In genomic region chr7:11988186-11988585, GRCh38 we compare ENCODE assay signal across 17 cellular contexts.
DNase-seq lines count a peak whose midpoint lies in the region; ATAC-seq, FAIRE-seq and TF ChIP-seq lines count a peak whose summit lies in the region.
"Had no signal": no experiment of that assay in that cellular context is flagged by ENCODE, and none has a peak within 500 bp of the region (broad histone marks: within the 10 kb centered on the region; RNA-seq: fewer than 3 reads in every experiment).

No MANE protein-coding gene starts in this region.

- no peaks in the 10 kb centered on the region for H3K27me3 ChIP-seq in SK-N-SH (ENCODE audit: insufficient read depth)
- no peaks in the 10 kb centered on the region for H3K27me3 ChIP-seq in right atrium auricular region
- H3K27me3 ChIP-seq: Peyer's patch had no signal

- no peaks in the 10 kb centered on the region for H3F3A ChIP-seq in SK-N-SH (replicated peaks; ENCODE audit: insufficient read depth)

- H4K20me1 ChIP-seq in SK-N-SH (ENCODE audit: insufficient read depth): no peaks in the 10 kb centered on the region

- no peak for TF ChIP-seq RAD21 in SK-N-SH (IDR thresholded peaks at IDR 0.05; ENCODE audit: low read length)

- no peak overlapping the region for H3K27ac ChIP-seq in SK-N-SH (ENCODE audit: low read depth in 2 of 2, low read length in 1 of 2)
- no peak overlapping the region for H3K27ac ChIP-seq in right atrium auricular region
- H3K27ac ChIP-seq: Peyer's patch had no signal

- no peak for TF ChIP-seq CTCF in SK-N-SH (IDR thresholded peaks at IDR 0.05)
- TF ChIP-seq CTCF in right atrium auricular region (IDR thresholded peaks at IDR 0.05): no peak

- H3K4me1 ChIP-seq in SK-N-SH (ENCODE audit: control insufficient read depth in 1 of 2, insufficient read depth in 2 of 2, low read depth in 1 of 2, low read length in 1 of 2) (no peaks in the 10 kb centered on the region), right atrium auricular region (no peaks in the 10 kb centered on the region)
- H3K4me1 ChIP-seq: Peyer's patch had no signal

- H3K9ac ChIP-seq in SK-N-SH: no peak overlapping the region

- no peak for ATAC-seq in SK-N-SH treated with all-trans-retinoic acid at 6 μM for 48 hours
- ATAC-seq: Right ventricle myocardium inferior, T-helper 17 cell had no signal

- H3K9me3 ChIP-seq in SK-N-SH: peaks cover 4% of the 10 kb centered on the region; the same call in 1 of the 2 replicates
- peaks cover 4 to 10% of the 10 kb centered on the region in 2 donors for H3K9me3 ChIP-seq in right atrium auricular region
- H3K9me3 ChIP-seq: Peyer's patch had no signal

- no peak overlapping the region for H3K4me3 ChIP-seq in SK-N-SH (ENCODE audit: low read depth in 2 of 2, low read length in 1 of 2)
- no peak overlapping the region for H3K4me3 ChIP-seq in right atrium auricular region
- H3K4me3 ChIP-seq: Peyer's patch had no signal

- 0 out of 2 replicates have a peak, but pooled peaks cover 4% of the 10 kb centered on the region for H3K9me2 ChIP-seq in SK-N-SH

- 16% methylated on average over 1 of the region's 1 CpG for WGBS in SK-N-SH (ENCODE audit: low lambda C conversion rate)

- DNase-seq in SK-N-SH: no peak
- DNase-seq in NCI-H510A (lab: John Stamatoyannopoulos, UW): peak; percentile 7
- DNase-seq in right atrium auricular region (ENCODE audit: low spot score): no peak
- no peak for DNase-seq in activated naive CD4-positive, alpha-beta T cell treated with Interleukin-2 at 50 U/mL for 16 hours
- no peak for DNase-seq in ACHN
- DNase-seq: COR-L47, DMS79, H9, Kasumi-1, NCI-H1930, NCI-H2227 treated with DMSO at 0.1 percent for 48 hours, NCI-H82, Peyer's patch, T-helper 17 cell had no signal

- 0 out of 2 replicates have a peak overlapping the region, but pooled peaks have one; percentile 17 for H2AFZ ChIP-seq in SK-N-SH (ENCODE audit: low read depth)

- no peak for TF ChIP-seq EP300 in SK-N-SH (IDR thresholded peaks at IDR 0.05; ENCODE audit: borderline replicate concordance in 1 of 2, low read depth in 1 of 2, low read length in 1 of 2)

- H3K79me2 ChIP-seq in SK-N-SH (ENCODE audit: insufficient read depth): no peaks in the 10 kb centered on the region

- H3K4me2 ChIP-seq in SK-N-SH: no peak overlapping the region

- peak; percentile 74 for FAIRE-seq in islet of Langerhans (lab: Jason Lieb, UNC)

- CTCF ChIA-PET in SK-N-SH (lab: Yijun Ruan, JAX): no interaction called here

- in situ Hi-C loops in ACHN (cut with HindIII; ENCODE audit: low pct_ligation_motif_present, low pct_unique_long_range_greater_than_20kb, low sequenced_read_pairs): no loop called here

- POLR2A ChIA-PET in SK-N-SH (lab: Yijun Ruan, JAX): no interaction called here

- H3K36me3 ChIP-seq in SK-N-SH (replicated peaks in 1 of 2; ENCODE audit: control insufficient read depth in 1 of 2, insufficient read depth in 2 of 2, low read length in 1 of 2) (no peaks in the 10 kb centered on the region), right atrium auricular region (no peaks in the 10 kb centered on the region)
- H3K36me3 ChIP-seq: Peyer's patch had no signal

TF ChIP-seq in SK-N-SH, 30 proteins besides CTCF, POLR2A, EP300 and RAD21 (continues in another document):
- TF ChIP-seq IRF3 (IDR thresholded peaks at IDR 0.05; ENCODE audit: low read depth, low read length): no peak
- TF ChIP-seq ELF1 (IDR thresholded peaks at IDR 0.05): no peak
- no peak for TF ChIP-seq SMC3 (IDR thresholded peaks at IDR 0.05; ENCODE audit: low read depth, low read length)
- TF ChIP-seq USF1 (IDR thresholded peaks at IDR 0.05; ENCODE audit: borderline replicate concordance, low read depth): no peak
- TF ChIP-seq GABPA (IDR thresholded peaks at IDR 0.05; ENCODE audit: low read depth): no peak
- TF ChIP-seq FOXM1 (IDR thresholded peaks at IDR 0.05; ENCODE audit: low read depth): no peak
- TF ChIP-seq FOSL2 (IDR thresholded peaks at IDR 0.05; ENCODE audit: borderline replicate concordance, low read depth): no peak
- no peak for TF ChIP-seq TEAD4 (IDR thresholded peaks at IDR 0.05; ENCODE audit: borderline replicate concordance, insufficient read depth)
- no peak for TF ChIP-seq SIN3A (IDR thresholded peaks at IDR 0.05; ENCODE audit: borderline replicate concordance, low read depth, low read length)
- no peak for TF ChIP-seq NFIC (IDR thresholded peaks at IDR 0.05; ENCODE audit: borderline replicate concordance)
- TF ChIP-seq GATA2 (CRISPR knock-in tag; IDR thresholded peaks at IDR 0.05): no peak
- no peak for TF ChIP-seq NRF1 (IDR thresholded peaks at IDR 0.05; ENCODE audit: low read depth, low read length)

TF ChIP-seq in SK-N-SH treated with all-trans-retinoic acid at 6 μM for 48 hours, 23 proteins besides CTCF, POLR2A, EP300 and RAD21 (continues in another document):
- TF ChIP-seq GLIS3 (CRISPR knock-in tag; IDR thresholded peaks at IDR 0.05) (no peak), TOX (CRISPR knock-in tag; IDR thresholded peaks at IDR 0.05; ENCODE audit: borderline replicate concordance) (no peak), CREB5 (CRISPR knock-in tag; IDR thresholded peaks at IDR 0.05; ENCODE audit: low read depth) (no peak), SNAI2 (CRISPR knock-in tag; IDR thresholded peaks at IDR 0.05) (no peak), POU6F1 (CRISPR knock-in tag; IDR thresholded peaks at IDR 0.05; ENCODE audit: borderline replicate concordance, low read depth) (no peak), BACH2 (CRISPR knock-in tag; IDR thresholded peaks at IDR 0.05; ENCODE audit: borderline replicate concordance) (no peak), TSHZ2 (CRISPR knock-in tag; IDR thresholded peaks at IDR 0.05) (no peak), ZFP30 (CRISPR knock-in tag; IDR thresholded peaks at IDR 0.05) (no peak), CSRNP3 (CRISPR knock-in tag; IDR thresholded peaks at IDR 0.05) (no peak), TCF4 (CRISPR knock-in tag; IDR thresholded peaks at IDR 0.05; ENCODE audit: borderline replicate concordance) (no peak), ARNTL (CRISPR knock-in tag; IDR thresholded peaks at IDR 0.05; ENCODE audit: borderline replicate concordance, low read depth) (no peak), OSR1 (CRISPR knock-in tag; IDR thresholded peaks at IDR 0.05) (no peak), ZNF70 (CRISPR knock-in tag; IDR thresholded peaks at IDR 0.05) (no peak), ZFP3 (CRISPR knock-in tag; IDR thresholded peaks at IDR 0.05) (no peak)
